In genomic region chr20:10487354-10488115, GRCh38 we compare ENCODE assay signal across 16 cellular contexts. TPM values are rescaled to one million over a fixed set of nuclear protein-coding genes. Genes with fewer than 3 reads are reported as not detected.
DNase-seq lines count a peak whose midpoint lies in the region; ATAC-seq and TF ChIP-seq lines count a peak whose summit lies in the region.
"Had no signal": no experiment of that assay in that cellular context is flagged by ENCODE, and none has a peak within 500 bp of the region (broad histone marks: within the 10 kb centered on the region; RNA-seq: fewer than 3 reads in every experiment).

No MANE protein-coding gene starts in this region.

- H3K27ac ChIP-seq in heart left ventricle (peak overlapping the region in 1 of 12 donors; percentile 56), gastroesophageal sphincter (no peak overlapping the region)
- H3K27ac ChIP-seq in CD4-positive, alpha-beta T cell (ENCODE audit: low read depth, low read length), result no peak overlapping the region
- H3K27ac ChIP-seq: transverse colon had no signal

- 76 to 82% (median 78%) methylated on average over 7 of the region's 7 CpGs for WGBS in heart left ventricle, 4 donors
- WGBS in gastroesophageal sphincter (ENCODE audit: low coverage in 1 of 2), 2 donors, result 80 to 90% methylated on average over 5 to 7 of the region's 7 CpGs

- no peaks in the 10 kb centered on the region for H3K9me3 Mint-ChIP-seq in WTC11
- no peaks in the 10 kb centered on the region for H3K9me3 Mint-ChIP-seq in stimulated activated effector memory CD8-positive, alpha-beta T cell treated with anti-CD3 and anti-CD28 coated beads, Interleukin-12 subunit alpha, Interleukin-12 subunit beta, amount 100 ng/mL, for 72 hours
- H3K9me3 Mint-ChIP-seq in CD4-positive, alpha-beta T cell, result no peaks in the 10 kb centered on the region
- H3K9me3 Mint-ChIP-seq: activated T-helper 17 cell treated with anti-CD3 and anti-CD28 coated beads, Interleukin-2, amount 50 U/mL, for 72 hours; T-helper 1 cell treated with Interleukin-12 subunit alpha and Interleukin-12 subunit beta and Interleukin-4 antibody, amounts not matched to agents 30 μg/mL and 1 μg/mL, for 36 hours had no signal

- H3K4me1 Mint-ChIP-seq in WTC11, result peaks cover 59% of the 10 kb centered on the region
- H3K4me1 Mint-ChIP-seq in stimulated activated effector memory CD8-positive, alpha-beta T cell treated with anti-CD3 and anti-CD28 coated beads, Interleukin-12 subunit alpha, Interleukin-12 subunit beta, amount 100 ng/mL, for 72 hours, result peaks cover 23% of the 10 kb centered on the region
- no peaks in the 10 kb centered on the region for H3K4me1 Mint-ChIP-seq in CD4-positive, alpha-beta T cell (ENCODE audit: low read depth)

- peak in 3 of 4 donors; percentile 18 to 71 (median 60) for ATAC-seq in heart left ventricle
- no peak for ATAC-seq in WTC11
- peak; percentile 39 for ATAC-seq in gastroesophageal sphincter
- ATAC-seq in stimulated activated effector memory CD8-positive, alpha-beta T cell treated with anti-CD3 and anti-CD28 coated beads, Interleukin-12 subunit alpha, Interleukin-12 subunit beta, amount 100 ng/mL, for 72 hours, result no peak
- ATAC-seq in CD4-positive, alpha-beta T cell (ENCODE audit: poor library complexity), result no peak
- ATAC-seq: activated T-helper 17 cell treated with anti-CD3 and anti-CD28 coated beads, Interleukin-2, amount 50 U/mL, for 72 hours; body of pancreas had no signal

- TF ChIP-seq POLR2A in heart left ventricle (IDR thresholded peaks at IDR 0.05) (no peak), gastroesophageal sphincter (IDR thresholded peaks at IDR 0.05) (no peak)

- H3K27me3 ChIP-seq in heart left ventricle (no peaks in the 10 kb centered on the region), gastroesophageal sphincter (no peaks in the 10 kb centered on the region)
- no peaks in the 10 kb centered on the region for H3K27me3 ChIP-seq in CD4-positive, alpha-beta T cell (ENCODE audit: control insufficient read depth, insufficient read depth, low read length)
- H3K27me3 ChIP-seq: body of pancreas, transverse colon had no signal

- peaks cover 0 to 3% (median 0%) of the 10 kb centered on the region in 12 donors for H3K9me3 ChIP-seq in heart left ventricle
- no peaks in the 10 kb centered on the region for H3K9me3 ChIP-seq in gastroesophageal sphincter
- no peaks in the 10 kb centered on the region for H3K9me3 ChIP-seq in CD4-positive, alpha-beta T cell (ENCODE audit: control insufficient read depth, low read length)
- H3K9me3 ChIP-seq: body of pancreas, transverse colon had no signal

- H3K27me3 Mint-ChIP-seq in WTC11 (ENCODE audit: low read depth), result no peaks in the 10 kb centered on the region
- no peaks in the 10 kb centered on the region for H3K27me3 Mint-ChIP-seq in CD4-positive, alpha-beta T cell
- H3K27me3 Mint-ChIP-seq: activated T-helper 17 cell treated with anti-CD3 and anti-CD28 coated beads, Interleukin-2, amount 50 U/mL, for 72 hours had no signal

- POLR2A ChIA-PET in WTC11 (lab: Charles Lee), result no interaction called here
- POLR2A ChIA-PET in CD4-positive, alpha-beta T cell (lab: Charles Lee), result no interaction called here

- H3K4me1 ChIP-seq in heart left ventricle, result peaks cover 0 to 34% (median 0%) of the 10 kb centered on the region in 12 donors
- H3K4me1 ChIP-seq in gastroesophageal sphincter, result no peaks in the 10 kb centered on the region
- H3K4me1 ChIP-seq: body of pancreas, transverse colon had no signal

- H3K4me3 Mint-ChIP-seq in WTC11, result no peak overlapping the region
- H3K4me3 Mint-ChIP-seq in stimulated activated effector memory CD8-positive, alpha-beta T cell treated with anti-CD3 and anti-CD28 coated beads, Interleukin-12 subunit alpha, Interleukin-12 subunit beta, amount 100 ng/mL, for 72 hours, result no peak overlapping the region
- no peak overlapping the region for H3K4me3 Mint-ChIP-seq in CD4-positive, alpha-beta T cell
- H3K4me3 Mint-ChIP-seq: activated T-helper 17 cell treated with anti-CD3 and anti-CD28 coated beads, Interleukin-2, amount 50 U/mL, for 72 hours; T-helper 1 cell treated with Interleukin-12 subunit alpha and Interleukin-12 subunit beta and Interleukin-4 antibody, amounts not matched to agents 30 μg/mL and 1 μg/mL, for 36 hours had no signal

- TF ChIP-seq CTCF in heart left ventricle (IDR thresholded peaks at IDR 0.05) (no peak), WTC11 (IDR thresholded peaks at IDR 0.05) (no peak), gastroesophageal sphincter (IDR thresholded peaks at IDR 0.05) (no peak)
- TF ChIP-seq CTCF in CD4-positive, alpha-beta T cell (IDR thresholded peaks at IDR 0.05), result no peak

- DNase-seq in heart left ventricle (peak in 1 of 5 donors; percentile 38), cardiac septum (ENCODE audit: low spot score) (no peak), WTC11 (ENCODE audit: low spot score) (no peak), NCI-H1417 treated with DMSO at 0.1 percent for 48 hours (lab: John Stamatoyannopoulos, UW) (no peak), posterior vena cava (ENCODE audit: low spot score) (no peak)
- no peak for DNase-seq in stimulated activated effector memory CD8-positive, alpha-beta T cell treated with anti-CD3 and anti-CD28 coated beads, Interleukin-12 subunit alpha, Interleukin-12 subunit beta, amount 100 ng/mL, for 72 hours (ENCODE audit: low spot score in 2 of 2)
- DNase-seq in CD4-positive, alpha-beta T cell, result no peak
- DNase-seq: activated CD4-positive, alpha-beta T cell treated with anti-CD3 and anti-CD28 coated beads, Interleukin-2, amount 50 U/mL, for 1 hour; body of pancreas; midbrain; NCI-H2227 treated with DMSO at 0.1 percent for 48 hours; posterior cingulate gyrus; transverse colon had no signal

- H3K4me3 ChIP-seq in heart left ventricle (no peak overlapping the region), gastroesophageal sphincter (no peak overlapping the region)
- H3K4me3 ChIP-seq: body of pancreas, transverse colon had no signal

- 0 out of 2 replicates have a peak overlapping the region, but pooled peaks have one; percentile 22 for H3K27ac Mint-ChIP-seq in WTC11
- no peak overlapping the region for H3K27ac Mint-ChIP-seq in stimulated activated effector memory CD8-positive, alpha-beta T cell treated with anti-CD3 and anti-CD28 coated beads, Interleukin-12 subunit alpha, Interleukin-12 subunit beta, amount 100 ng/mL, for 72 hours
- no peak overlapping the region for H3K27ac Mint-ChIP-seq in CD4-positive, alpha-beta T cell
- H3K27ac Mint-ChIP-seq: activated T-helper 17 cell treated with anti-CD3 and anti-CD28 coated beads, Interleukin-2, amount 50 U/mL, for 72 hours; T-helper 1 cell treated with Interleukin-12 subunit alpha and Interleukin-12 subunit beta and Interleukin-4 antibody, amounts not matched to agents 30 μg/mL and 1 μg/mL, for 36 hours had no signal

- TF ChIP-seq EP300 in gastroesophageal sphincter (IDR thresholded peaks at IDR 0.05), result no peak

- intact Hi-C loops in heart left ventricle (cut with DNase I), result no loop called here
- intact Hi-C loops in cardiac septum (cut with DNase I), result no loop called here
- intact Hi-C loops in posterior vena cava (cut with DNase I), result no loop called here
- intact Hi-C loops in CD4-positive, alpha-beta T cell (cut with DNase I, micrococcal nuclease), result loop anchor here in 1 of 2 experiments (5.0 kb wide), 1 partner anchor 35 kb away; no protein-coding TSS in a partner anchor

- H3K36me3 ChIP-seq in heart left ventricle (no peaks in the 10 kb centered on the region), gastroesophageal sphincter (no peaks in the 10 kb centered on the region)
- H3K36me3 ChIP-seq: transverse colon had no signal

- CTCF ChIA-PET in WTC11 (lab: Charles Lee), result interaction anchor here (1.2 to 1.4 kb wide), 3 partner anchors 10 to 49 kb away, joined by 3 to 4 read pairs (median 3); no protein-coding TSS in a partner anchor
- CTCF ChIA-PET in CD4-positive, alpha-beta T cell (lab: Charles Lee), result no interaction called here

- H3K36me3 Mint-ChIP-seq in WTC11, result no peaks in the 10 kb centered on the region
- no peaks in the 10 kb centered on the region for H3K36me3 Mint-ChIP-seq in stimulated activated effector memory CD8-positive, alpha-beta T cell treated with anti-CD3 and anti-CD28 coated beads, Interleukin-12 subunit alpha, Interleukin-12 subunit beta, amount 100 ng/mL, for 72 hours
- no peaks in the 10 kb centered on the region for H3K36me3 Mint-ChIP-seq in CD4-positive, alpha-beta T cell (ENCODE audit: low read depth)

TF ChIP-seq in WTC11, 78 proteins besides CTCF, POLR2A, EP300 and RAD21 (continues in another document):
- TF ChIP-seq RORB (CRISPR knock-in tag; IDR thresholded peaks at IDR 0.05) (no peak), TCF7 (CRISPR knock-in tag; IDR thresholded peaks at IDR 0.05; ENCODE audit: low read depth) (no peak)
- TF ChIP-seq, protein P1, sequence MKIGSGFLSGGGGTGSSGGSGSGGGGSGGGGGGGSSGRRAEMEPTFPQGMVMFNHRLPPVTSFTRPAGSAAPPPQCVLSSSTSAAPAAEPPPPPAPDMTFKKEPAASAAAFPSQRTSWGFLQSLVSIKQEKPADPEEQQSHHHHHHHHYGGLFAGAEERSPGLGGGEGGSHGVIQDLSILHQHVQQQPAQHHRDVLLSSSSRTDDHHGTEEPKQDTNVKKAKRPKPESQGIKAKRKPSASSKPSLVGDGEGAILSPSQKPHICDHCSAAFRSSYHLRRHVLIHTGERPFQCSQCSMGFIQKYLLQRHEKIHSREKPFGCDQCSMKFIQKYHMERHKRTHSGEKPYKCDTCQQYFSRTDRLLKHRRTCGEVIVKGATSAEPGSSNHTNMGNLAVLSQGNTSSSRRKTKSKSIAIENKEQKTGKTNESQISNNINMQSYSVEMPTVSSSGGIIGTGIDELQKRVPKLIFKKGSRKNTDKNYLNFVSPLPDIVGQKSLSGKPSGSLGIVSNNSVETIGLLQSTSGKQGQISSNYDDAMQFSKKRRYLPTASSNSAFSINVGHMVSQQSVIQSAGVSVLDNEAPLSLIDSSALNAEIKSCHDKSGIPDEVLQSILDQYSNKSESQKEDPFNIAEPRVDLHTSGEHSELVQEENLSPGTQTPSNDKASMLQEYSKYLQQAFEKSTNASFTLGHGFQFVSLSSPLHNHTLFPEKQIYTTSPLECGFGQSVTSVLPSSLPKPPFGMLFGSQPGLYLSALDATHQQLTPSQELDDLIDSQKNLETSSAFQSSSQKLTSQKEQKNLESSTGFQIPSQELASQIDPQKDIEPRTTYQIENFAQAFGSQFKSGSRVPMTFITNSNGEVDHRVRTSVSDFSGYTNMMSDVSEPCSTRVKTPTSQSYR (CRISPR knock-in tag; IDR thresholded peaks at IDR 0.05), result no peak

RNA-seq across cellular contexts. Expression of gene SLX4IP, which starts 52.4 kb away (rescaled TPM):
- 1 to 10 TPM; 1.6 to 4.3 (median 2.4) TPM for total RNA-seq in heart left ventricle
- 1 to 10 TPM; 1.1 to 1.5 TPM for polyA plus RNA-seq in heart left ventricle
- total RNA-seq in cardiac septum, result 2.3 TPM
- total RNA-seq in WTC11 (2021), result 7.4 to 9.9 TPM (median 8.4 TPM) in 3 replicates
- total RNA-seq in gastroesophageal sphincter, result 1 to 10 TPM; 1.3 to 3.0 (median 1.9) TPM
- total RNA-seq in posterior vena cava, result 1 to 10 TPM; 1.8 to 3.3 TPM
- 1 to 10 TPM; 1.6 to 1.8 TPM for total RNA-seq in CD4-positive, alpha-beta T cell

RNA-seq across cellular contexts. Expression of gene MKKS, which starts 53.5 kb away (rescaled TPM):
- total RNA-seq in heart left ventricle (10 to 100 TPM; 12.5 to 23.2 (median 19.0) TPM), cardiac septum (15.9 TPM), WTC11 (2021) (16.5 to 20.9 TPM (median 17.0 TPM) in 3 replicates), gastroesophageal sphincter (10 to 100 TPM; 15.9 to 22.4 (median 17.7) TPM), posterior vena cava (10 to 100 TPM; 16.1 to 16.9 TPM)
- 10 to 100 TPM; 12.0 to 30.1 TPM for polyA plus RNA-seq in heart left ventricle
- total RNA-seq in CD4-positive, alpha-beta T cell, result under 1 TPM; 0.66 to 0.78 TPM

Comparison
In these comparisons a context has a peak if more than half of its experiments do, and no peak if none do; other contexts are left out.
1. ATAC-seq: peak in heart left ventricle (3 of 4) and gastroesophageal sphincter (single experiment); none in WTC11 (single experiment), stimulated activated effector memory CD8-positive, alpha-beta T cell treated with anti-CD3 and anti-CD28 coated beads, Interleukin-12 subunit alpha, Interleukin-12 subunit beta, amount 100 ng/mL, for 72 hours (single experiment) and CD4-positive, alpha-beta T cell (single experiment).